1 cellular context compared by ENCODE assay signal in genomic region chr11:78179459-78180071, GRCh38.
TF ChIP-seq lines count a peak whose summit lies in the region.

No MANE protein-coding gene starts in this region.

TF ChIP-seq in WTC11, 78 proteins besides CTCF, POLR2A, EP300 and RAD21 (continued from another document):
- TF ChIP-seq ATF2 (CRISPR knock-in tag; IDR thresholded peaks at IDR 0.05; ENCODE audit: borderline replicate concordance, low read depth), result no peak
- no peak for TF ChIP-seq SMAD4 (CRISPR knock-in tag; IDR thresholded peaks at IDR 0.05)
- TF ChIP-seq AFF4 (CRISPR knock-in tag; IDR thresholded peaks at IDR 0.05; ENCODE audit: borderline replicate concordance), result no peak
- no peak for TF ChIP-seq ETV6 (CRISPR knock-in tag; IDR thresholded peaks at IDR 0.05)
- no peak for TF ChIP-seq PRRX2 (CRISPR knock-in tag; IDR thresholded peaks at IDR 0.05)
- no peak for TF ChIP-seq TP53 (CRISPR knock-in tag; IDR thresholded peaks at IDR 0.05)
- no peak for TF ChIP-seq NFYB (CRISPR knock-in tag; conservative IDR thresholded peaks at IDR 0.05; ENCODE audit: low read depth)
- TF ChIP-seq, protein P1, sequence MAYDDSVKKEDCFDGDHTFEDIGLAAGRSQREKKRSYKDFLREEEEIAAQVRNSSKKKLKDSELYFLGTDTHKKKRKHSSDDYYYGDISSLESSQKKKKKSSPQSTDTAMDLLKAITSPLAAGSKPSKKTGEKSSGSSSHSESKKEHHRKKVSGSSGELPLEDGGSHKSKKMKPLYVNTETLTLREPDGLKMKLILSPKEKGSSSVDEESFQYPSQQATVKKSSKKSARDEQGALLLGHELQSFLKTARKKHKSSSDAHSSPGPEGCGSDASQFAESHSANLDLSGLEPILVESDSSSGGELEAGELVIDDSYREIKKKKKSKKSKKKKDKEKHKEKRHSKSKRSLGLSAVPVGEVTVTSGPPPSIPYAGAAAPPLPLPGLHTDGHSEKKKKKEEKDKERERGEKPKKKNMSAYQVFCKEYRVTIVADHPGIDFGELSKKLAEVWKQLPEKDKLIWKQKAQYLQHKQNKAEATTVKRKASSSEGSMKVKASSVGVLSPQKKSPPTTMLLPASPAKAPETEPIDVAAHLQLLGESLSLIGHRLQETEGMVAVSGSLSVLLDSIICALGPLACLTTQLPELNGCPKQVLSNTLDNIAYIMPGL (CRISPR knock-in tag; IDR thresholded peaks at IDR 0.05), result no peak
- no peak for TF ChIP-seq MAX (CRISPR knock-in tag; IDR thresholded peaks at IDR 0.05)
- no peak for TF ChIP-seq ZNF396 (CRISPR knock-in tag; IDR thresholded peaks at IDR 0.05; ENCODE audit: borderline replicate concordance)
- TF ChIP-seq FOXP1 (CRISPR knock-in tag; IDR thresholded peaks at IDR 0.05; ENCODE audit: borderline replicate concordance), result no peak
- TF ChIP-seq ZNF232 (CRISPR knock-in tag; IDR thresholded peaks at IDR 0.05), result no peak
- no peak for TF ChIP-seq CBFB (CRISPR knock-in tag; IDR thresholded peaks at IDR 0.05; ENCODE audit: low read depth)
- TF ChIP-seq, protein P2, sequence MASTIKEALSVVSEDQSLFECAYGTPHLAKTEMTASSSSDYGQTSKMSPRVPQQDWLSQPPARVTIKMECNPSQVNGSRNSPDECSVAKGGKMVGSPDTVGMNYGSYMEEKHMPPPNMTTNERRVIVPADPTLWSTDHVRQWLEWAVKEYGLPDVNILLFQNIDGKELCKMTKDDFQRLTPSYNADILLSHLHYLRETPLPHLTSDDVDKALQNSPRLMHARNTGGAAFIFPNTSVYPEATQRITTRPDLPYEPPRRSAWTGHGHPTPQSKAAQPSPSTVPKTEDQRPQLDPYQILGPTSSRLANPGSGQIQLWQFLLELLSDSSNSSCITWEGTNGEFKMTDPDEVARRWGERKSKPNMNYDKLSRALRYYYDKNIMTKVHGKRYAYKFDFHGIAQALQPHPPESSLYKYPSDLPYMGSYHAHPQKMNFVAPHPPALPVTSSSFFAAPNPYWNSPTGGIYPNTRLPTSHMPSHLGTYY (CRISPR knock-in tag; IDR thresholded peaks at IDR 0.05), result no peak
- no peak for TF ChIP-seq NFE2L1 (CRISPR knock-in tag; IDR thresholded peaks at IDR 0.05)
- TF ChIP-seq JUN (CRISPR knock-in tag; IDR thresholded peaks at IDR 0.05), result no peak
- no peak for TF ChIP-seq ZNF138 (CRISPR knock-in tag; conservative IDR thresholded peaks at IDR 0.05)
- TF ChIP-seq, protein P3, sequence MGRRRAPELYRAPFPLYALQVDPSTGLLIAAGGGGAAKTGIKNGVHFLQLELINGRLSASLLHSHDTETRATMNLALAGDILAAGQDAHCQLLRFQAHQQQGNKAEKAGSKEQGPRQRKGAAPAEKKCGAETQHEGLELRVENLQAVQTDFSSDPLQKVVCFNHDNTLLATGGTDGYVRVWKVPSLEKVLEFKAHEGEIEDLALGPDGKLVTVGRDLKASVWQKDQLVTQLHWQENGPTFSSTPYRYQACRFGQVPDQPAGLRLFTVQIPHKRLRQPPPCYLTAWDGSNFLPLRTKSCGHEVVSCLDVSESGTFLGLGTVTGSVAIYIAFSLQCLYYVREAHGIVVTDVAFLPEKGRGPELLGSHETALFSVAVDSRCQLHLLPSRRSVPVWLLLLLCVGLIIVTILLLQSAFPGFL (CRISPR knock-in tag; IDR thresholded peaks at IDR 0.05; ENCODE audit: borderline replicate concordance), result no peak
- no peak for TF ChIP-seq ATF1 (CRISPR knock-in tag; IDR thresholded peaks at IDR 0.05)
TF ChIP-seq in WTC11: peak in this region for 0.
